Comparison of ENCODE assay signal across 20 cellular contexts in genomic region chr6:142326539-142326938, GRCh38. TPM values are rescaled to one million over a fixed set of nuclear protein-coding genes. Genes with fewer than 3 reads are reported as not detected.
DNase-seq lines count a peak whose midpoint lies in the region; ATAC-seq, FAIRE-seq and TF ChIP-seq lines count a peak whose summit lies in the region.
"Had no signal": no experiment of that assay in that cellular context is flagged by ENCODE, and none has a peak within 500 bp of the region (broad histone marks: within the 10 kb centered on the region; RNA-seq: fewer than 3 reads in every experiment).

No MANE protein-coding gene starts in this region.

- H3K4me2 ChIP-seq in endothelial cell of umbilical vein (ENCODE audit: insufficient read depth, low read length) = peak overlapping the region; percentile 28
- H3K4me2 ChIP-seq in mesenchymal stem cell (ENCODE audit: low read length, poor library complexity, severe bottlenecking) = no peak overlapping the region

- no peak overlapping the region for H4K91ac ChIP-seq in mesenchymal stem cell (ENCODE audit: low read length)

- no peak for TF ChIP-seq CTCF in endothelial cell of umbilical vein (IDR thresholded peaks at IDR 0.05; ENCODE audit: extremely low read depth in 1 of 2, insufficient read depth in 1 of 2, low read depth in 1 of 2, low read length in 2 of 2)

- H2AK5ac ChIP-seq in mesenchymal stem cell (ENCODE audit: low read length, severe bottlenecking) = no peak overlapping the region

- no peak for FAIRE-seq in endothelial cell of umbilical vein (lab: Jason Lieb, UNC)
- FAIRE-seq: GM12891, GM18507, H1 had no signal

- H3K27ac ChIP-seq in endothelial cell of umbilical vein (ENCODE audit: insufficient read depth, low read depth, low read length) (no peak overlapping the region), mesenchymal stem cell (ENCODE audit: low read length, poor library complexity, severe bottlenecking) (no peak overlapping the region)

- H2BK12ac ChIP-seq in mesenchymal stem cell (ENCODE audit: low read length in 2 of 2) = no peak overlapping the region

- peak; percentile 46 for DNase-seq in Caki2 (ENCODE audit: low read depth)
- DNase-seq in NCI-H526 treated with DMSO at 0.1 percent for 48 hours (lab: John Stamatoyannopoulos, UW) = peak; percentile 11
- DNase-seq in endothelial cell of umbilical vein (ENCODE audit: low read depth, low spot score) = peak; percentile 74
- peak; percentile 51 for DNase-seq in mesenchymal stem cell
- DNase-seq in NCI-H774 (lab: John Stamatoyannopoulos, UW) = no peak
- no peak for DNase-seq in HAP-1 (ENCODE audit: low spot score in 2 of 2)
- DNase-seq in H7 = no peak
- DNase-seq: Calu3; CD4-positive, alpha-beta T cell; NCI-H1436; NCI-H1930; NCI-H2171; NCI-H510A; NCI-H82; RPMI8226; SHP77 treated with DMSO at 0.1 percent for 48 hours had no signal

- no peak for TF ChIP-seq POLR2A in endothelial cell of umbilical vein (IDR thresholded peaks at IDR 0.05; ENCODE audit: low read depth, low read length)

- no peaks in the 10 kb centered on the region for H3K9me1 ChIP-seq in endothelial cell of umbilical vein (replicated peaks; ENCODE audit: control insufficient read depth, extremely low read depth, insufficient read depth, low read length)

- no peak overlapping the region for H2BK5ac ChIP-seq in mesenchymal stem cell (ENCODE audit: low read depth, low read length, poor library complexity, severe bottlenecking)

- no peak overlapping the region for H3K4ac ChIP-seq in mesenchymal stem cell (ENCODE audit: low read depth in 1 of 2, low read length in 2 of 2)

- no peak overlapping the region for H3K4me3 ChIP-seq in endothelial cell of umbilical vein (replicated peaks in 1 of 3; ENCODE audit: insufficient read depth in 1 of 3, low read depth in 1 of 3, low read length in 3 of 3)
- H3K4me3 ChIP-seq in mesenchymal stem cell (ENCODE audit: insufficient read depth in 1 of 2, low read depth in 1 of 2, low read length in 2 of 2) = no peak overlapping the region
- no peak overlapping the region for H3K4me3 ChIP-seq in HAP-1
- H3K4me3 ChIP-seq in H7 (ENCODE audit: insufficient read depth, low read depth, low read length) = no peak overlapping the region

- POLR2A ChIA-PET in endothelial cell of umbilical vein (lab: Charles Lee) = interaction anchor here (0.7 kb wide), 1 partner anchor 49 kb away, joined by 4 read pairs; no protein-coding TSS in a partner anchor

- H3K79me1 ChIP-seq in mesenchymal stem cell (replicated peaks; ENCODE audit: low read length, poor library complexity, severe bottlenecking) = peaks cover 2% of the 10 kb centered on the region

- no TSS peak for BruUV-seq in endothelial cell of umbilical vein (replicated peaks; lab: Mats Ljungman, UMichigan)

- H2AFZ ChIP-seq in endothelial cell of umbilical vein (ENCODE audit: low read depth, low read length) (no peak overlapping the region), mesenchymal stem cell (ENCODE audit: low read depth, low read length) (no peak overlapping the region)

- no peak for ATAC-seq in GM19455 (IDR thresholded peaks at IDR 0.05; ENCODE audit: unreplicated experiment)

- peaks cover 69% of the 10 kb centered on the region for H3K79me2 ChIP-seq in endothelial cell of umbilical vein (ENCODE audit: control insufficient read depth, insufficient read depth, low read length)

- H3K9me3 ChIP-seq in endothelial cell of umbilical vein (replicated peaks; ENCODE audit: control insufficient read depth, insufficient read depth, low read length) (no peaks in the 10 kb centered on the region), mesenchymal stem cell (ENCODE audit: control insufficient read depth, low read length) (no peaks in the 10 kb centered on the region), HAP-1 (no peaks in the 10 kb centered on the region)

- H3K9ac ChIP-seq in endothelial cell of umbilical vein (replicated peaks; ENCODE audit: extremely low read depth, insufficient read depth, low read length) = no peak overlapping the region
- no peak overlapping the region for H3K9ac ChIP-seq in mesenchymal stem cell (ENCODE audit: low read length)

- H3K4me1 ChIP-seq in endothelial cell of umbilical vein (ENCODE audit: control insufficient read depth, extremely low read depth, insufficient read depth, low read length) (peaks cover 42% of the 10 kb centered on the region), mesenchymal stem cell (ENCODE audit: control insufficient read depth, insufficient read depth, low read depth, low read length) (no peaks in the 10 kb centered on the region), HAP-1 (peaks cover 3% of the 10 kb centered on the region; the same call in 1 of the 2 replicates)

- 28% methylated on average over 1 of the region's 1 CpG for WGBS in mesenchymal stem cell

- H3K14ac ChIP-seq in mesenchymal stem cell (ENCODE audit: low read length in 2 of 2) = no peak overlapping the region

- H2BK15ac ChIP-seq in mesenchymal stem cell (ENCODE audit: low read depth, poor library complexity, severe bottlenecking) = no peak overlapping the region

- H3K27me3 ChIP-seq in endothelial cell of umbilical vein (ENCODE audit: control insufficient read depth in 2 of 2, insufficient read depth in 2 of 2, low read length in 2 of 2) (no peaks in the 10 kb centered on the region), mesenchymal stem cell (ENCODE audit: control insufficient read depth in 1 of 2, insufficient read depth in 1 of 2, low read length in 2 of 2) (no peaks in the 10 kb centered on the region), HAP-1 (ENCODE audit: low read depth) (no peaks in the 10 kb centered on the region), H7 (ENCODE audit: control insufficient read depth, insufficient read depth, low read length) (no peaks in the 10 kb centered on the region)

- H3K18ac ChIP-seq in mesenchymal stem cell (ENCODE audit: low read depth in 1 of 2, low read length in 2 of 2) = peak overlapping the region in 1 of 2 experiments; percentile 8

- intact Hi-C loops in endothelial cell of umbilical vein (cut with micrococcal nuclease) = no loop called here

- H3K23ac ChIP-seq in mesenchymal stem cell (ENCODE audit: low read length in 2 of 2) = no peak overlapping the region

- H2BK120ac ChIP-seq in mesenchymal stem cell (ENCODE audit: low read depth, low read length) = no peak overlapping the region

- H4K8ac ChIP-seq in mesenchymal stem cell (ENCODE audit: low read length) = no peak overlapping the region

- H3K36me3 ChIP-seq in endothelial cell of umbilical vein (ENCODE audit: control insufficient read depth in 2 of 2, extremely low read depth in 1 of 2, insufficient read depth in 2 of 2, low read length in 2 of 2) (peaks cover 0 to under 1% of the 10 kb centered on the region in 2 experiments), mesenchymal stem cell (ENCODE audit: control insufficient read depth in 1 of 2, insufficient read depth in 2 of 2, low read depth in 1 of 2, low read length in 2 of 2) (no peaks in the 10 kb centered on the region), HAP-1 (replicated peaks) (no peaks in the 10 kb centered on the region), H7 (replicated peaks; ENCODE audit: control insufficient read depth, insufficient read depth, low read length) (no peaks in the 10 kb centered on the region)

- dilution Hi-C loops in endothelial cell of umbilical vein (cut with MboI; ENCODE audit: extremely low pct_ligation_motif_present, low sequenced_read_pairs) = no loop called here

- no peaks in the 10 kb centered on the region for H4K20me1 ChIP-seq in endothelial cell of umbilical vein (replicated peaks; ENCODE audit: control insufficient read depth, extremely low read depth, insufficient read depth, low read length)

- CTCF ChIA-PET in endothelial cell of umbilical vein (lab: Charles Lee) = no interaction called here

- in situ Hi-C loops in Caki2 (cut with HindIII; ENCODE audit: low pct_unique_long_range_greater_than_20kb, low sequenced_read_pairs) (no loop called here), HAP-1 (cut with MboI; ENCODE audit: low sequenced_read_pairs) (no loop called here)

TF ChIP-seq in endothelial cell of umbilical vein, 7 proteins besides CTCF, POLR2A, EP300 and RAD21:
- TF ChIP-seq GATA2 (IDR thresholded peaks at IDR 0.05; ENCODE audit: insufficient read depth, insufficient read length, low read depth, low read length) (no peak), POLR2AphosphoS5 (IDR thresholded peaks at IDR 0.05; ENCODE audit: insufficient read depth, low read depth, low read length) (no peak), JUN (IDR thresholded peaks at IDR 0.05; ENCODE audit: borderline replicate concordance, insufficient read depth, insufficient read length, low read depth) (peak; percentile 44), MYC (IDR thresholded peaks at IDR 0.05; ENCODE audit: low read depth, low read length) (no peak), EZH2 (IDR thresholded peaks at IDR 0.05; ENCODE audit: borderline replicate concordance, low read depth, low read length, severe bottlenecking) (no peak), MAX (IDR thresholded peaks at IDR 0.05; ENCODE audit: insufficient read depth, insufficient read length) (no peak), FOS (IDR thresholded peaks at IDR 0.05; ENCODE audit: borderline replicate concordance, insufficient read depth, low read length) (no peak)
TF ChIP-seq in endothelial cell of umbilical vein: peak in this region for 1.

RNA-seq across cellular contexts. Expression of gene ADGRG6, which starts 24.7 kb away (rescaled TPM):
- total RNA-seq in Caki2 (2014; rRNA removed; shearing (Covaris generic); ENCODE audit: low replicate concordance) = 33.4 and 44.6 TPM in 2 replicates
- total RNA-seq in endothelial cell of umbilical vein = 99.3 and 113 TPM in 2 replicates
- 154 and 166 TPM in 2 replicates for polyA plus RNA-seq in endothelial cell of umbilical vein
- 80.1 and 88.6 TPM in 2 replicates for polyA plus RNA-seq in endothelial cell of umbilical vein (2011; cell fraction: cytosol; rRNA removed)
- polyA plus RNA-seq in endothelial cell of umbilical vein (2011; cell fraction: nucleus; rRNA removed) = 280 and 349 TPM in 2 replicates
- 121 and 143 TPM in 2 replicates for polyA plus RNA-seq in endothelial cell of umbilical vein (2012)
- 869 and 872 TPM in 2 replicates for polyA minus RNA-seq in endothelial cell of umbilical vein
- 17.4 TPM for polyA minus RNA-seq in endothelial cell of umbilical vein (2011; cell fraction: cytosol; rRNA and poly(A)+ RNA removed)
- 1,050 and 1,471 TPM in 2 replicates for polyA minus RNA-seq in endothelial cell of umbilical vein (2011; cell fraction: nucleus; rRNA and poly(A)+ RNA removed)
- 32.6 TPM for polyA plus RNA-seq in mesenchymal stem cell (2013, experiment 1 of 2)
- 33.3 TPM for polyA plus RNA-seq in mesenchymal stem cell (2013, experiment 2 of 2)
- total RNA-seq in H7 (2014; rRNA removed; shearing (Covaris generic)) = 0.96 and 4.4 TPM in 2 replicates

Comparison
In these comparisons a context has a peak if more than half of its experiments do, and no peak if none do; other contexts are left out.
1. DNase-seq: peak in Caki2 (single experiment), NCI-H526 treated with DMSO at 0.1 percent for 48 hours (single experiment), endothelial cell of umbilical vein (single experiment) and mesenchymal stem cell (single experiment); none in NCI-H774 (single experiment), HAP-1 (0 of 2) and H7 (single experiment).